ENCODE assay signal across 9 cellular contexts in genomic region chr3:50316657-50317242, GRCh38. TPM values are rescaled to one million over a fixed set of nuclear protein-coding genes. Genes with fewer than 3 reads are reported as not detected.
DNase-seq lines count a peak whose midpoint lies in the region; ATAC-seq and TF ChIP-seq lines count a peak whose summit lies in the region.
"Had no signal": no experiment of that assay in that cellular context is flagged by ENCODE, and none has a peak within 500 bp of the region (broad histone marks: within the 10 kb centered on the region; RNA-seq: fewer than 3 reads in every experiment).

No MANE protein-coding gene starts in this region.

- intact Hi-C loops in stomach (cut with DNase I; ENCODE audit: low total_unique reads) = no loop called here

- H3K27ac ChIP-seq in stomach = peak overlapping the region; percentile 80 to 95 (median 85)

- peak; percentile 60 for DNase-seq in stimulated activated CD4-positive, alpha-beta T cell treated with anti-CD3 and anti-CD28 coated beads, Interleukin-15, amount 100 ng/mL, for 24 hours
- DNase-seq in stimulated activated CD4-positive, alpha-beta T cell treated with anti-CD3 and anti-CD28 coated beads, Interleukin-12 subunit alpha, Interleukin-12 subunit beta, amount 100 ng/mL, for 4 hours = no peak
- DNase-seq in kidney glomerular epithelial cell (lab: John Stamatoyannopoulos, UW) (peak; percentile 66), stomach (peak; percentile 87), dedifferentiated amniotic fluid mesenchymal stem cell (ENCODE audit: extremely low spot score) (no peak)
- DNase-seq: DND-41 had no signal

- peak overlapping the region; percentile 74 for H3K27ac Mint-ChIP-seq in activated T-helper 17 cell treated with anti-CD3 and anti-CD28 coated beads, Interleukin-2, amount 50 U/mL, for 72 hours

- no peaks in the 10 kb centered on the region for H3K9me3 ChIP-seq in stomach

- peak overlapping the region in 1 of 4 donors; percentile 19 for H3K4me3 ChIP-seq in stomach

- H3K4me1 Mint-ChIP-seq in activated T-helper 17 cell treated with anti-CD3 and anti-CD28 coated beads, Interleukin-2, amount 50 U/mL, for 72 hours = peaks cover 21% of the 10 kb centered on the region

- no peaks in the 10 kb centered on the region for H3K27me3 Mint-ChIP-seq in activated T-helper 17 cell treated with anti-CD3 and anti-CD28 coated beads, Interleukin-2, amount 50 U/mL, for 72 hours

- no peaks in the 10 kb centered on the region for H3K9me3 Mint-ChIP-seq in activated T-helper 17 cell treated with anti-CD3 and anti-CD28 coated beads, Interleukin-2, amount 50 U/mL, for 72 hours

- TF ChIP-seq POLR2A in stomach (IDR thresholded peaks at IDR 0.05) = peak in 1 of 4 donors; percentile 28

- TF ChIP-seq CTCF in stomach (IDR thresholded peaks at IDR 0.05) = no peak

- H3K36me3 ChIP-seq in stomach = peaks cover 12 to 48% (median 40%) of the 10 kb centered on the region in 4 donors

- H3K4me1 ChIP-seq in stomach = peaks cover 54 to 74% (median 68%) of the 10 kb centered on the region in 4 donors

- H3K27me3 ChIP-seq in stomach = no peaks in the 10 kb centered on the region

- H3K36me3 Mint-ChIP-seq in activated T-helper 17 cell treated with anti-CD3 and anti-CD28 coated beads, Interleukin-2, amount 50 U/mL, for 72 hours (ENCODE audit: low read depth) = no peaks in the 10 kb centered on the region

- H3K4me3 Mint-ChIP-seq in activated T-helper 17 cell treated with anti-CD3 and anti-CD28 coated beads, Interleukin-2, amount 50 U/mL, for 72 hours = peak overlapping the region; percentile 71

- ATAC-seq in activated T-helper 17 cell treated with anti-CD3 and anti-CD28 coated beads, Interleukin-2, amount 50 U/mL, for 72 hours (replicated peaks) = peak; percentile 80
- no peak for ATAC-seq in GM19023 (IDR thresholded peaks at IDR 0.05; ENCODE audit: unreplicated experiment)
- ATAC-seq in GM21723 (IDR thresholded peaks at IDR 0.05; ENCODE audit: unreplicated experiment) = no peak

- WGBS in stomach, 5 donors = 25 to 45% (median 31%) methylated on average over 8 to 9 of the region's 9 CpGs

- TF ChIP-seq EP300 in stomach (IDR thresholded peaks at IDR 0.05) = no peak

RNA-seq across cellular contexts. Expression of gene HYAL2, which starts 5.8 kb away (rescaled TPM):
- 1 to 10 TPM; 5.1 to 8.5 TPM for total RNA-seq in activated T-helper 17 cell treated with anti-CD3 and anti-CD28 coated beads, Interleukin-2, amount 50 U/mL, for 72 hours
- total RNA-seq in stomach = 10 to 100 TPM; 11.1 to 96.4 (median 26.8) TPM
- 10 to 100 TPM; 24.7 to 47.6 (median 30.4) TPM for polyA plus RNA-seq in stomach

RNA-seq across cellular contexts. Expression of gene TUSC2, which starts 11.3 kb away (rescaled TPM):
- total RNA-seq in activated T-helper 17 cell treated with anti-CD3 and anti-CD28 coated beads, Interleukin-2, amount 50 U/mL, for 72 hours = 10 to 100 TPM; 13.9 to 19.3 TPM
- 10 to 100 TPM in 3 of 5 donors, 1 to 10 TPM in 1, not detected in 1; 2.3 to 63.4 (median 25.6) TPM for total RNA-seq in stomach
- 10 to 100 TPM; 40.3 to 48.1 (median 46.3) TPM for polyA plus RNA-seq in stomach

RNA-seq across cellular contexts. Expression of gene HYAL1, which starts 13.4 kb away (rescaled TPM):
- under 1 TPM in 1 of 2 donors, not detected in 1; 0.29 TPM for total RNA-seq in activated T-helper 17 cell treated with anti-CD3 and anti-CD28 coated beads, Interleukin-2, amount 50 U/mL, for 72 hours
- total RNA-seq in stomach = 10 to 100 TPM in 1 of 5 donors, 1 to 10 TPM in 3, not detected in 1; 1.8 to 38.4 (median 5.3) TPM
- polyA plus RNA-seq in stomach = 10 to 100 TPM in 2 of 3 donors, 1 to 10 TPM in 1; 6.3 to 25.8 (median 12.7) TPM

RNA-seq across cellular contexts. Expression of gene HYAL3, which starts 17.5 kb away (rescaled TPM):
- total RNA-seq in activated T-helper 17 cell treated with anti-CD3 and anti-CD28 coated beads, Interleukin-2, amount 50 U/mL, for 72 hours = 10 to 100 TPM; 12.2 to 13.0 TPM
- total RNA-seq in stomach = 1 to 10 TPM in 3 of 5 donors, not detected in 2; 1.3 to 3.9 (median 1.3) TPM
- polyA plus RNA-seq in stomach = 1 to 10 TPM; 5.0 to 7.9 (median 7.7) TPM

RNA-seq across cellular contexts. Expression of gene NAA80, which starts 17.5 kb away (rescaled TPM):
- 10 to 100 TPM; 24.4 to 37.8 TPM for total RNA-seq in activated T-helper 17 cell treated with anti-CD3 and anti-CD28 coated beads, Interleukin-2, amount 50 U/mL, for 72 hours
- total RNA-seq in stomach = 100 to 1,000 TPM in 1 of 5 donors, 10 to 100 TPM in 3, 1 to 10 TPM in 1; 3.1 to 107 (median 22.3) TPM
- 10 to 100 TPM in 1 of 3 donors, 1 to 10 TPM in 2; 8.7 to 16.4 (median 9.7) TPM for polyA plus RNA-seq in stomach

Comparison
In these comparisons a context has a peak if more than half of its experiments do, and no peak if none do; other contexts are left out.
1. DNase-seq: peak in stimulated activated CD4-positive, alpha-beta T cell treated with anti-CD3 and anti-CD28 coated beads, Interleukin-15, amount 100 ng/mL, for 24 hours (single experiment), kidney glomerular epithelial cell (single experiment) and stomach (single experiment); none in stimulated activated CD4-positive, alpha-beta T cell treated with anti-CD3 and anti-CD28 coated beads, Interleukin-12 subunit alpha, Interleukin-12 subunit beta, amount 100 ng/mL, for 4 hours (single experiment) and dedifferentiated amniotic fluid mesenchymal stem cell (single experiment).